In genomic region chr10:69061305-69062161, GRCh38 we compare ENCODE assay signal across 8 cellular contexts. TPM values are rescaled to one million over a fixed set of nuclear protein-coding genes. Genes with fewer than 3 reads are reported as not detected.
DNase-seq lines count a peak whose midpoint lies in the region; ATAC-seq lines count a peak whose summit lies in the region.

No MANE protein-coding gene starts in this region.

- H3K27ac Mint-ChIP-seq in activated naive CD8-positive, alpha-beta T cell: peak overlapping the region; percentile 58

- ATAC-seq in GM21786 (IDR thresholded peaks at IDR 0.05; ENCODE audit: unreplicated experiment): peak; percentile 54
- ATAC-seq in Right ventricle myocardium superior (ENCODE audit: poor library complexity): peak; percentile 89
- ATAC-seq in GM21526 (IDR thresholded peaks at IDR 0.05; ENCODE audit: low FRiP score, unreplicated experiment): no peak

- no peaks in the 10 kb centered on the region for H3K9me3 Mint-ChIP-seq in activated naive CD8-positive, alpha-beta T cell (ENCODE audit: low read depth)

- intact Hi-C loops in Right ventricle myocardium superior (cut with DNase I): no loop called here

- no peaks in the 10 kb centered on the region for H3K27me3 Mint-ChIP-seq in activated naive CD8-positive, alpha-beta T cell

- H3K4me1 Mint-ChIP-seq in activated naive CD8-positive, alpha-beta T cell (ENCODE audit: low read depth): peaks cover 45% of the 10 kb centered on the region

- H3K4me3 Mint-ChIP-seq in activated naive CD8-positive, alpha-beta T cell: peak overlapping the region; percentile 82

- peak; percentile 67 for DNase-seq in ELF-1 (ENCODE audit: low read depth, low spot score)
- peak; percentile 97 for DNase-seq in NCI-H226
- DNase-seq in Right ventricle myocardium superior: peak; percentile 73
- DNase-seq in renal cortical epithelial cell (ENCODE audit: low read depth): peak; percentile 100
- no peak for DNase-seq in NCI-H128 (lab: John Stamatoyannopoulos, UW; ENCODE audit: unreplicated experiment)

- H3K36me3 Mint-ChIP-seq in activated naive CD8-positive, alpha-beta T cell: peaks cover 4% of the 10 kb centered on the region

RNA-seq across cellular contexts. Expression of gene SRGN, which starts 26.4 kb away (rescaled TPM):
- total RNA-seq in Right ventricle myocardium superior (37.5 TPM), renal cortical epithelial cell (18.0 and 53.7 TPM in 2 replicates)
